ENCODE assay signal across 18 cellular contexts in the genomic region with DNA sequence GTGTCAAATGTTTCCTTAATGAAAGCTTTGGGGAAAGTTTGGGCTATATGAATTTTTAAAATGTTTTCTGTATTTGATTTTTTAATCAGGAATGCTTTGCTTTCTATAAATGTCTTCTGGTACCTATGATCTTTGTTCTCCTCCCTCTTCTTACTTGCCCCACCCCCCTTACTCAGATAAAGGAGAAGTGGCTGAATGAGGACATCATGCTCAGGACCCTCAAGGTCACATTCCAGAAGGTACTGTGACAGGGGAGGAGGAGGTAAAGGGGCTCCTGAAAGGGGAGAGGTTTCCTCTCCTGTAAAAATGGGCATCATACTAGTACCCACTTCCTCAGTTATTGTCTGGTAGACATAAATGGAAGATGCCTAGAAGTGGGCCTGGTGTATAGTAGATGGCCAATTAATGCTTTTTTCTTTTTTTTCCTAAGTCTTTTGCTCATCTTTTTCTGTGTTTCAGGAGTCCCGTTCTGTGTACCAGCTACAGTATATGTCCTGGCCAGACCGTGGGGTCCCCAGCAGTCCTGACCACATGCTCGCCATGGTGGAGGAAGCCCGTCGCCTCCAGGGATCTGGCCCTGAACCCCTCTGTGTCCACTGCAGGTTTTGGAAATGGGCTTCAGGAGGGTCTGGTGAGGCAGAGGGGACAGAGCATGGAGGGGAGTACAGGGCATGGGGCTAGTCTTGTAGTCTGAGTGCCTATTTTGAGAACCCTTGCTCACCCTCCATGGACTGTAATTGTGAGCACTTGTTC. TPM values are rescaled to one million over a fixed set of nuclear protein-coding genes. Genes with fewer than 3 reads are reported as not detected.
A peak's percentile ranks its signal among the peaks of the same experiment; 100 is the strongest.
DNase-seq lines count a peak whose midpoint lies in the region; ATAC-seq and TF ChIP-seq lines count a peak whose summit lies in the region.
"Had no signal": no experiment of that assay in that cellular context is flagged by ENCODE, and none has a peak within 500 bp of the region (broad histone marks: within the 10 kb centered on the region; RNA-seq: fewer than 3 reads in every experiment).

No MANE protein-coding gene starts in this region.

- H3K9me3 Mint-ChIP-seq in activated CD4-positive, alpha-beta T cell treated with anti-CD3 and anti-CD28 coated beads, Interleukin-2, amount 10 ng/mL, durations not matched to agents 7 days and 5 days, result no peaks in the 10 kb centered on the region
- H3K9me3 Mint-ChIP-seq: activated T-cell treated with anti-CD3 and anti-CD28 coated beads, Interleukin-2, amount 50 U/mL, for 4 hours; stimulated activated naive CD8-positive, alpha-beta T cell treated with anti-CD3 and anti-CD28 coated beads, Interleukin-15, Interleukin-2, amounts not matched to agents 100 ng/mL and 50 ng/mL, for 24 hours had no signal

- no peak for ATAC-seq in sciatic nerve
- ATAC-seq: activated T-cell treated with anti-CD3 and anti-CD28 coated beads, Interleukin-2, amount 50 U/mL, for 4 hours had no signal

- intact Hi-C loops in sciatic nerve (cut with DNase I), result no loop called here

- H4K20me1 ChIP-seq in SU-DHL-6 (ENCODE audit: low read depth, low read length), result no peaks in the 10 kb centered on the region

- H3K9me2 ChIP-seq in SU-DHL-6 (replicated peaks; ENCODE audit: insufficient read depth, low read length), result no peaks in the 10 kb centered on the region

- H3K9ac ChIP-seq in SU-DHL-6 (ENCODE audit: low read length), result no peak overlapping the region
- H3K9ac ChIP-seq: parathyroid adenoma had no signal

- H3K27me3 Mint-ChIP-seq in activated CD4-positive, alpha-beta T cell treated with anti-CD3 and anti-CD28 coated beads, Interleukin-2, amount 10 ng/mL, durations not matched to agents 7 days and 5 days, result no peaks in the 10 kb centered on the region
- H3K27me3 Mint-ChIP-seq: stimulated activated naive CD8-positive, alpha-beta T cell treated with anti-CD3 and anti-CD28 coated beads, Interleukin-15, Interleukin-2, amounts not matched to agents 100 ng/mL and 50 ng/mL, for 24 hours had no signal

- peak overlapping the region; percentile 95 for H3K27ac Mint-ChIP-seq in activated CD4-positive, alpha-beta T cell treated with anti-CD3 and anti-CD28 coated beads, Interleukin-2, amount 10 ng/mL, durations not matched to agents 7 days and 5 days

- no peak for TF ChIP-seq CTCF in SU-DHL-6 (IDR thresholded peaks at IDR 0.05; ENCODE audit: insufficient read depth, low read length, poor library complexity, severe bottlenecking)

- peak overlapping the region; percentile 16; the same call in 1 of the 2 replicates for H3K27ac ChIP-seq in SU-DHL-6 (ENCODE audit: low read depth, low read length)
- peak overlapping the region; percentile 60 for H3K27ac ChIP-seq in effector memory CD4-positive, alpha-beta T cell (ENCODE audit: insufficient read depth, low read length, poor library complexity, severe bottlenecking)
- H3K27ac ChIP-seq: colonic mucosa, parathyroid adenoma had no signal

- DNase-seq in activated CD4-positive, alpha-beta T cell treated with anti-CD3 and anti-CD28 coated beads, Interleukin-2, amount 10 ng/mL, durations not matched to agents 7 days and 5 days, result no peak
- no peak for DNase-seq in activated CD4-positive, alpha-beta T cell treated with anti-CD3 and anti-CD28 coated beads, Interleukin-2, amount 50 U/mL, for 1 hour
- DNase-seq in effector memory CD4-positive, alpha-beta T cell, result no peak
- peak; percentile 34 for DNase-seq in sciatic nerve (ENCODE audit: low spot score)
- no peak for DNase-seq in occipital lobe (lab: John Stamatoyannopoulos, UW)
- no peak for DNase-seq in NCI-H1436 treated with DMSO at 0.1 percent for 48 hours (lab: John Stamatoyannopoulos, UW)
- DNase-seq in HT-29 (ENCODE audit: low spot score), result no peak
- DNase-seq: ACHN; activated T-cell treated with anti-CD3 and anti-CD28 coated beads, Interleukin-2, amount 50 U/mL, for 4 hours; colonic mucosa; midbrain; NCI-H2107; NCI-H82; SW 1271 had no signal

- no peaks in the 10 kb centered on the region for H3K9me3 ChIP-seq in SU-DHL-6 (ENCODE audit: insufficient read depth, low read length)
- no peaks in the 10 kb centered on the region for H3K9me3 ChIP-seq in effector memory CD4-positive, alpha-beta T cell (ENCODE audit: control insufficient read depth, low read length)
- H3K9me3 ChIP-seq: ascending aorta, colonic mucosa had no signal

- no peak overlapping the region for H3K4me3 ChIP-seq in SU-DHL-6 (ENCODE audit: insufficient read depth, low read length, poor library complexity, severe bottlenecking)
- H3K4me3 ChIP-seq in effector memory CD4-positive, alpha-beta T cell (ENCODE audit: insufficient read depth, low read depth, low read length, poor library complexity, severe bottlenecking), result no peak overlapping the region
- H3K4me3 ChIP-seq: ascending aorta, colonic mucosa had no signal

- CTCF ChIA-PET in activated CD4-positive, alpha-beta T cell treated with anti-CD3 and anti-CD28 coated beads, Interleukin-2, amount 10 ng/mL, durations not matched to agents 7 days and 5 days (lab: Charles Lee), result interaction anchor here (0.7 to 1.5 kb wide), 4 partner anchors 10 to 27 kb away, joined by 3 to 4 read pairs (median 3); partner anchors contain the start of gene IMP4

- no peaks in the 10 kb centered on the region for H3K36me3 ChIP-seq in SU-DHL-6 (ENCODE audit: low read length)
- no peaks in the 10 kb centered on the region for H3K36me3 ChIP-seq in effector memory CD4-positive, alpha-beta T cell (ENCODE audit: control insufficient read depth, insufficient read depth, low read length)
- H3K36me3 ChIP-seq: colonic mucosa had no signal

- H3K4me2 ChIP-seq in SU-DHL-6 (ENCODE audit: low read depth, low read length, poor library complexity, severe bottlenecking), result no peak overlapping the region

- no peak overlapping the region for H2AFZ ChIP-seq in SU-DHL-6 (ENCODE audit: low read depth, low read length, severe bottlenecking)
- H2AFZ ChIP-seq: parathyroid adenoma had no signal

- POLR2A ChIA-PET in activated CD4-positive, alpha-beta T cell treated with anti-CD3 and anti-CD28 coated beads, Interleukin-2, amount 10 ng/mL, durations not matched to agents 7 days and 5 days (lab: Charles Lee), result no interaction called here

- peaks cover 29% of the 10 kb centered on the region for H3K4me1 ChIP-seq in effector memory CD4-positive, alpha-beta T cell (ENCODE audit: control insufficient read depth, insufficient read depth, low read length, poor library complexity, severe bottlenecking)
- H3K4me1 ChIP-seq: colonic mucosa had no signal

- no peaks in the 10 kb centered on the region for H3K27me3 ChIP-seq in SU-DHL-6 (ENCODE audit: low read length)
- H3K27me3 ChIP-seq in effector memory CD4-positive, alpha-beta T cell (replicated peaks; ENCODE audit: control insufficient read depth, insufficient read depth, low read length, poor library complexity, severe bottlenecking), result no peaks in the 10 kb centered on the region
- H3K27me3 ChIP-seq: ascending aorta, colonic mucosa had no signal

- peaks cover 29% of the 10 kb centered on the region for H3K36me3 Mint-ChIP-seq in activated CD4-positive, alpha-beta T cell treated with anti-CD3 and anti-CD28 coated beads, Interleukin-2, amount 10 ng/mL, durations not matched to agents 7 days and 5 days (ENCODE audit: low read depth)

- peaks cover 42% of the 10 kb centered on the region for H3K4me1 Mint-ChIP-seq in activated CD4-positive, alpha-beta T cell treated with anti-CD3 and anti-CD28 coated beads, Interleukin-2, amount 10 ng/mL, durations not matched to agents 7 days and 5 days

- H3F3A ChIP-seq in SU-DHL-6 (ENCODE audit: insufficient read depth), result 0 out of 2 replicates have a peak, but pooled peaks cover 6% of the 10 kb centered on the region

- peak overlapping the region; percentile 45 for H3K4me3 Mint-ChIP-seq in activated CD4-positive, alpha-beta T cell treated with anti-CD3 and anti-CD28 coated beads, Interleukin-2, amount 10 ng/mL, durations not matched to agents 7 days and 5 days

- H3K79me2 ChIP-seq in SU-DHL-6 (ENCODE audit: insufficient read depth, low read length), result peaks cover 21% of the 10 kb centered on the region; the same call in 1 of the 2 replicates
- H3K79me2 ChIP-seq: parathyroid adenoma had no signal

RNA-seq across cellular contexts. Expression of gene PTPN18, which starts 13.9 kb away (rescaled TPM):
- 10 to 100 TPM; 88.2 to 89.2 TPM for total RNA-seq in activated CD4-positive, alpha-beta T cell treated with anti-CD3 and anti-CD28 coated beads, Interleukin-2, amount 10 ng/mL, durations not matched to agents 7 days and 5 days
- total RNA-seq in sciatic nerve (44.7 TPM), occipital lobe (16.7 TPM)
- total RNA-seq in HT-29 (2014; rRNA removed; shearing (Covaris generic)), result 67.5 and 76.0 TPM in 2 replicates

RNA-seq across cellular contexts. Expression of gene IMP4, which starts 27.1 kb away (rescaled TPM):
- 10 to 100 TPM; 71.1 to 75.2 TPM for total RNA-seq in activated CD4-positive, alpha-beta T cell treated with anti-CD3 and anti-CD28 coated beads, Interleukin-2, amount 10 ng/mL, durations not matched to agents 7 days and 5 days
- total RNA-seq in sciatic nerve, result 43.0 TPM
- 36.7 TPM for total RNA-seq in occipital lobe
- total RNA-seq in HT-29 (2014; rRNA removed; shearing (Covaris generic)), result 170 and 172 TPM in 2 replicates
